In genomic region chr13:28037399-28037798, GRCh38 we compare ENCODE assay signal across 1 cellular context.
TF ChIP-seq lines count a peak whose summit lies in the region.

No MANE protein-coding gene starts in this region.

TF ChIP-seq in SK-N-SH treated with all-trans-retinoic acid at 6 μM for 48 hours, 23 proteins besides CTCF, POLR2A, EP300 and RAD21 (continued from another document):
- TF ChIP-seq TCF4 (CRISPR knock-in tag; IDR thresholded peaks at IDR 0.05; ENCODE audit: borderline replicate concordance) (no peak), RARB (CRISPR knock-in tag; IDR thresholded peaks at IDR 0.05) (no peak)
